In the genomic region with DNA sequence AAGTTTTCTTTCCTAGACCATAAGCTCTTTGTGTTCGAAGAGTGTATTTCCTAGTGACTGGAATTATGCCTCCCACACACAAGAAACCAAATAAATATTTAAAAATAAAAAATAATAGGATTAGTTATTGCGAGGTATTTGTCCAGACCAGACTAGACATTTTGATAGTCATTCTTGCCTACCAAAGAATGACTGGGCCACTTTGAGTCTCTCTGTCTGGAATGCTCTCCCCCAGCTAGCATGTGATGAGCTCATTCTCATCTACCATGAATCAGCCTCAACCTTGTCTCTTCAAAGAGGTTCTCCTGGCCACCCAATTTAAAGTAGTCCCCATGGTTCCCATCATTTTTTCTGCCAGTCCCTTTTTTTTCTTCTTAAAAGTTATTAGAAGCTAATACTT, we compare ENCODE assay signal across 31 cellular contexts. TPM values are rescaled to one million over a fixed set of nuclear protein-coding genes. Genes with fewer than 3 reads are reported as not detected.
"Had no signal": no experiment of that assay in that cellular context is flagged by ENCODE, and none has a peak within 500 bp of the region (broad histone marks: within the 10 kb centered on the region; RNA-seq: fewer than 3 reads in every experiment).

No MANE protein-coding gene starts in this region.

- H3K27ac Mint-ChIP-seq: activated CD4-positive, alpha-beta T cell treated with anti-CD3 and anti-CD28 coated beads, Interleukin-2, amount 10 ng/mL, durations not matched to agents 7 days and 5 days; activated CD8-positive, alpha-beta T cell treated with anti-CD3 and anti-CD28 coated beads for 36 hours; activated naive CD4-positive, alpha-beta T cell treated with anti-CD3 and anti-CD28 coated beads, Interleukin-2, amount 50 U/mL, for 24 hours; naive thymus-derived CD4-positive, alpha-beta T cell; stimulated activated memory B cell treated with anti-CD40 and anti-IgM and Interleukin-4, amounts not matched to agents 10 μg/mL and 1 μg/mL and 100 μg/mL, for 72 hours had no signal

- H3K27me3 Mint-ChIP-seq: activated CD4-positive, alpha-beta T cell treated with anti-CD3 and anti-CD28 coated beads, Interleukin-2, amount 10 ng/mL, durations not matched to agents 7 days and 5 days; activated CD8-positive, alpha-beta T cell treated with anti-CD3 and anti-CD28 coated beads for 36 hours; activated naive CD4-positive, alpha-beta T cell treated with anti-CD3 and anti-CD28 coated beads, Interleukin-2, amount 50 U/mL, for 24 hours; naive thymus-derived CD4-positive, alpha-beta T cell; stimulated activated memory B cell treated with anti-CD40 and anti-IgM and Interleukin-4, amounts not matched to agents 10 μg/mL and 1 μg/mL and 100 μg/mL, for 72 hours had no signal

- DNase-seq: activated CD4-positive, alpha-beta T cell treated with anti-CD3 and anti-CD28 coated beads, Interleukin-2, amount 10 ng/mL, durations not matched to agents 7 days and 5 days; activated CD4-positive, CD25-positive, alpha-beta regulatory T cell treated with anti-CD3 and anti-CD28 coated beads, Interleukin-2, amount 50 U/mL, for 72 hours; activated CD8-positive, alpha-beta T cell treated with anti-CD3 and anti-CD28 coated beads for 36 hours; activated gamma-delta T cell treated with Interleukin-2 at 50 U/mL for 16 hours; activated T-cell treated with anti-CD3 and anti-CD28 coated beads, Interleukin-2, amount 50 U/mL, for 1 hour; aorta; cerebellar nuclear complex; erythroblast; heart left ventricle; kidney; left lung; naive thymus-derived CD4-positive, alpha-beta T cell; posterior cingulate gyrus; small intestine; stimulated activated CD4-positive, alpha-beta T cell treated with anti-CD3 and anti-CD28 coated beads, Interleukin-15, amount 100 ng/mL, for 24 hours; stomach; T-helper 1 cell; uterus; WERI-Rb-1 had no signal

- H3K36me3 ChIP-seq: breast epithelium, heart left ventricle, left lung, stomach, suprapubic skin, tibial nerve, uterus, WERI-Rb-1 had no signal

- ATAC-seq: activated CD8-positive, alpha-beta T cell treated with anti-CD3 and anti-CD28 coated beads for 36 hours; heart left ventricle; left lung; naive thymus-derived CD4-positive, alpha-beta T cell; sciatic nerve; stimulated activated memory B cell treated with anti-CD40 and anti-IgM and Interleukin-4, amounts not matched to agents 10 μg/mL and 1 μg/mL and 100 μg/mL, for 72 hours had no signal

- H3K36me3 Mint-ChIP-seq: activated naive CD4-positive, alpha-beta T cell treated with anti-CD3 and anti-CD28 coated beads, Interleukin-2, amount 50 U/mL, for 24 hours; naive thymus-derived CD4-positive, alpha-beta T cell; stimulated activated memory B cell treated with anti-CD40 and anti-IgM and Interleukin-4, amounts not matched to agents 10 μg/mL and 1 μg/mL and 100 μg/mL, for 72 hours had no signal

- H3K27me3 ChIP-seq: breast epithelium, heart left ventricle, left lung, stomach, suprapubic skin, tibial nerve, uterus had no signal

- FAIRE-seq: frontal cortex, kidney, small intestine, TTC549 had no signal

- H3K9me3 ChIP-seq: breast epithelium, heart left ventricle, left lung, stomach, tibial nerve, uterus had no signal

- H3K27ac ChIP-seq: breast epithelium, coronary artery, heart left ventricle, left lung, stomach, suprapubic skin, tibial nerve, uterus, WERI-Rb-1 had no signal

- H3K4me3 Mint-ChIP-seq: activated CD4-positive, alpha-beta T cell treated with anti-CD3 and anti-CD28 coated beads, Interleukin-2, amount 10 ng/mL, durations not matched to agents 7 days and 5 days; activated CD8-positive, alpha-beta T cell treated with anti-CD3 and anti-CD28 coated beads for 36 hours; activated naive CD4-positive, alpha-beta T cell treated with anti-CD3 and anti-CD28 coated beads, Interleukin-2, amount 50 U/mL, for 24 hours; naive thymus-derived CD4-positive, alpha-beta T cell; neural crest cell; stimulated activated memory B cell treated with anti-CD40 and anti-IgM and Interleukin-4, amounts not matched to agents 10 μg/mL and 1 μg/mL and 100 μg/mL, for 72 hours had no signal

- H3K4me1 ChIP-seq: breast epithelium, heart left ventricle, left lung, stomach, suprapubic skin, tibial nerve, uterus had no signal

- H3K4me3 ChIP-seq: breast epithelium, coronary artery, heart left ventricle, left lung, lung, stomach, suprapubic skin, tibial nerve, uterus had no signal

- H3K4me1 Mint-ChIP-seq: activated CD4-positive, alpha-beta T cell treated with anti-CD3 and anti-CD28 coated beads, Interleukin-2, amount 10 ng/mL, durations not matched to agents 7 days and 5 days; activated naive CD4-positive, alpha-beta T cell treated with anti-CD3 and anti-CD28 coated beads, Interleukin-2, amount 50 U/mL, for 24 hours; naive thymus-derived CD4-positive, alpha-beta T cell; stimulated activated memory B cell treated with anti-CD40 and anti-IgM and Interleukin-4, amounts not matched to agents 10 μg/mL and 1 μg/mL and 100 μg/mL, for 72 hours had no signal

RNA-seq across cellular contexts. Expression of gene DSC1, which starts 13.9 kb away (rescaled TPM):
- total RNA-seq: aorta, frontal cortex, kidney, left lung, neural crest cell, renal cortical epithelial cell, sciatic nerve, stomach, tibial nerve, uterus had no signal
- polyA plus RNA-seq: aorta, lung, small intestine had no signal
